19 cellular contexts compared by ENCODE assay signal in genomic region chr19:50798943-50799851, GRCh38. TPM values are rescaled to one million over a fixed set of nuclear protein-coding genes. Genes with fewer than 3 reads are reported as not detected.
"Had no signal": no experiment of that assay in that cellular context is flagged by ENCODE, and none has a peak within 500 bp of the region (broad histone marks: within the 10 kb centered on the region; RNA-seq: fewer than 3 reads in every experiment).

No MANE protein-coding gene starts in this region.

- H3K27me3 ChIP-seq: cardiac muscle cell, esophagus muscularis mucosa, heart right ventricle, left lung, upper lobe of left lung had no signal

- FAIRE-seq: endothelial cell of umbilical vein had no signal

- DNase-seq: activated CD4-positive, alpha-beta T cell treated with anti-CD3 and anti-CD28 coated beads, Interleukin-2, amount 50 U/mL, for 1 hour; activated CD8-positive, alpha-beta memory T cell treated with anti-CD3 and anti-CD28 coated beads for 24 hours; activated naive CD8-positive, alpha-beta T cell treated with anti-CD3 and anti-CD28 coated beads, Interleukin-2, amount 10 ng/mL, durations not matched to agents 7 days and 5 days; amygdala; effector memory CD4-positive, alpha-beta T cell; heart right ventricle; left lung; midbrain; occipital lobe had no signal

- ATAC-seq: activated CD4-positive, CD25-positive, alpha-beta regulatory T cell treated with anti-CD3 and anti-CD28 coated beads, Interleukin-2, amount 50 U/mL, for 24 hours; left lung had no signal

- H3K9me3 ChIP-seq: esophagus muscularis mucosa, heart right ventricle, left lung, upper lobe of left lung had no signal

- H3K4me3 ChIP-seq: cardiac muscle cell, esophagus muscularis mucosa, heart right ventricle, left lung, upper lobe of left lung had no signal

- H3K27ac ChIP-seq: cardiac muscle cell, esophagus muscularis mucosa, heart right ventricle, left lung, upper lobe of left lung had no signal

RNA-seq across cellular contexts. Expression of gene ACP4, which starts 9.0 kb away (rescaled TPM):
- total RNA-seq: activated naive CD8-positive, alpha-beta T cell treated with anti-CD3 and anti-CD28 coated beads, Interleukin-2, amount 10 ng/mL, durations not matched to agents 7 days and 5 days; cardiac muscle cell; chondrocyte; endothelial cell of umbilical vein; esophagus muscularis mucosa; heart right ventricle; kidney epithelial cell; left lung; lung microvascular endothelial cell; occipital lobe; posterior vena cava; temporal lobe; upper lobe of left lung had no signal
- polyA plus RNA-seq: endothelial cell of umbilical vein, heart right ventricle had no signal

RNA-seq across cellular contexts. Expression of gene KLK1, which starts 24.4 kb away (rescaled TPM):
- total RNA-seq: cardiac muscle cell, chondrocyte, endothelial cell of umbilical vein, esophagus muscularis mucosa, kidney epithelial cell, lung microvascular endothelial cell, occipital lobe had no signal
- polyA plus RNA-seq: cardiac muscle cell had no signal

RNA-seq across cellular contexts. Expression of gene GPR32, which starts 28.9 kb away (rescaled TPM):
- total RNA-seq: activated naive CD8-positive, alpha-beta T cell treated with anti-CD3 and anti-CD28 coated beads, Interleukin-2, amount 10 ng/mL, durations not matched to agents 7 days and 5 days; cardiac muscle cell; chondrocyte; endothelial cell of umbilical vein; esophagus muscularis mucosa; heart right ventricle; kidney epithelial cell; left lung; lung microvascular endothelial cell; occipital lobe; posterior vena cava; temporal lobe; upper lobe of left lung had no signal
- polyA plus RNA-seq: cardiac muscle cell, endothelial cell of umbilical vein, heart right ventricle had no signal

RNA-seq across cellular contexts. Expression of gene KLK15, which starts 34.2 kb away (rescaled TPM):
- total RNA-seq: activated naive CD8-positive, alpha-beta T cell treated with anti-CD3 and anti-CD28 coated beads, Interleukin-2, amount 10 ng/mL, durations not matched to agents 7 days and 5 days; cardiac muscle cell; chondrocyte; endothelial cell of umbilical vein; esophagus muscularis mucosa; heart right ventricle; kidney epithelial cell; left lung; lung microvascular endothelial cell; occipital lobe; posterior vena cava; temporal lobe; upper lobe of left lung had no signal
- polyA plus RNA-seq: cardiac muscle cell, endothelial cell of umbilical vein, heart right ventricle had no signal

RNA-seq across cellular contexts. Expression of gene KLK3, which starts 55.5 kb away (rescaled TPM):
- total RNA-seq: activated naive CD8-positive, alpha-beta T cell treated with anti-CD3 and anti-CD28 coated beads, Interleukin-2, amount 10 ng/mL, durations not matched to agents 7 days and 5 days; cardiac muscle cell; chondrocyte; endothelial cell of umbilical vein; esophagus muscularis mucosa; heart right ventricle; kidney epithelial cell; left lung; lung microvascular endothelial cell; occipital lobe; posterior vena cava; temporal lobe had no signal
- polyA plus RNA-seq: cardiac muscle cell, endothelial cell of umbilical vein, heart right ventricle had no signal
